22 cellular contexts compared by ENCODE assay signal in the genomic region with DNA sequence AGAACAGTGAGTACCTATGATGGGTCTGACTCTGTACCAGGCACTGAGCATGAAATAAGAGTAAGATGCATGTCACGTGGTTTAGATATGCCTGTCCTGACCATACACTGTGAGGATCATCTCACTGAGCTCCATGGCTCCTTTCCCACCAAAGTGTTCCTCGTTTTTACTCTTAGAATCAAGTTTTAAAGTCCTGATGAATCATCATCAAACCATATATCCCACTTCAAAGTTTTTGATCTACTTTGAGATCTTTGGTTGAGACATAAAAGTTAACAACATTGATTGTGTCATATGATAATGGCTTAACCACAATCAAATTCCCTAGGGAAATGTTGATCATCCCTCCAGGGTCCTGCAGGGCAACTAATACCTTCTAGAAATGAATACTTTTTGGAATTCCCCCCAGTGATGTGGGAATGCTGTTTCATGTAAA. TPM values are rescaled to one million over a fixed set of nuclear protein-coding genes. Genes with fewer than 3 reads are reported as not detected.
DNase-seq lines count a peak whose midpoint lies in the region; ATAC-seq, FAIRE-seq and TF ChIP-seq lines count a peak whose summit lies in the region.
"Had no signal": no experiment of that assay in that cellular context is flagged by ENCODE, and none has a peak within 500 bp of the region (broad histone marks: within the 10 kb centered on the region; RNA-seq: fewer than 3 reads in every experiment).

No MANE protein-coding gene starts in this region.

- no peak overlapping the region for H3K4me2 ChIP-seq in endothelial cell of umbilical vein (ENCODE audit: insufficient read depth, low read length)
- H3K4me2 ChIP-seq: smooth muscle cell had no signal

- dilution Hi-C loops in endothelial cell of umbilical vein (cut with MboI; ENCODE audit: extremely low pct_ligation_motif_present, low sequenced_read_pairs): no loop called here

- no peaks in the 10 kb centered on the region for H3K27me3 ChIP-seq in endothelial cell of umbilical vein (ENCODE audit: control insufficient read depth in 2 of 2, insufficient read depth in 2 of 2, low read length in 2 of 2)
- H3K27me3 ChIP-seq: upper lobe of right lung had no signal

- H3K27ac ChIP-seq in endothelial cell of umbilical vein (ENCODE audit: insufficient read depth, low read depth, low read length): no peak overlapping the region
- H3K27ac ChIP-seq: SK-N-MC had no signal

- H3K9ac ChIP-seq in endothelial cell of umbilical vein (replicated peaks; ENCODE audit: extremely low read depth, insufficient read depth, low read length): no peak overlapping the region
- H3K9ac ChIP-seq: parathyroid adenoma had no signal

- H3K4me1 ChIP-seq in endothelial cell of umbilical vein (ENCODE audit: control insufficient read depth, extremely low read depth, insufficient read depth, low read length): peaks cover 29% of the 10 kb centered on the region
- H3K4me1 ChIP-seq: parathyroid adenoma had no signal

- intact Hi-C loops in endothelial cell of umbilical vein (cut with micrococcal nuclease): loop anchor here (1.0 kb wide), 1 partner anchor 26 kb away; no protein-coding TSS in a partner anchor

- H3K36me3 Mint-ChIP-seq in activated naive CD4-positive, alpha-beta T cell treated with anti-CD3 and anti-CD28 coated beads, Interleukin-2, amount 50 U/mL, for 72 hours: no peaks in the 10 kb centered on the region
- H3K36me3 Mint-ChIP-seq: activated CD4-positive, alpha-beta memory T cell treated with anti-CD3 and anti-CD28 coated beads for 36 hours; brain had no signal

- BruUV-seq in endothelial cell of umbilical vein (replicated peaks; lab: Mats Ljungman, UMichigan): no TSS peak

- H4K20me1 ChIP-seq in endothelial cell of umbilical vein (replicated peaks; ENCODE audit: control insufficient read depth, extremely low read depth, insufficient read depth, low read length): no peaks in the 10 kb centered on the region

- H2AFZ ChIP-seq in endothelial cell of umbilical vein (ENCODE audit: low read depth, low read length): no peak overlapping the region
- H2AFZ ChIP-seq: parathyroid adenoma had no signal

- TF ChIP-seq POLR2A in NB4 (IDR thresholded peaks at IDR 0.05; ENCODE audit: extremely low read depth, insufficient read length) (no peak), endothelial cell of umbilical vein (IDR thresholded peaks at IDR 0.05; ENCODE audit: low read depth, low read length) (no peak)

- no peaks in the 10 kb centered on the region for H3K9me3 Mint-ChIP-seq in activated naive CD4-positive, alpha-beta T cell treated with anti-CD3 and anti-CD28 coated beads, Interleukin-2, amount 50 U/mL, for 72 hours
- H3K9me3 Mint-ChIP-seq: activated CD4-positive, alpha-beta memory T cell treated with anti-CD3 and anti-CD28 coated beads for 36 hours; dendritic cell treated with granulocyte-macrophage colony-stimulating factor and Interleukin-4, amounts not matched to agents 40 ng/mL and 50 ng/mL, for 4 days had no signal

- POLR2A ChIA-PET in endothelial cell of umbilical vein (lab: Charles Lee): no interaction called here

- H3K27ac Mint-ChIP-seq in activated naive CD4-positive, alpha-beta T cell treated with anti-CD3 and anti-CD28 coated beads, Interleukin-2, amount 50 U/mL, for 72 hours: peak overlapping the region in 1 of 2 donors; percentile 29
- H3K27ac Mint-ChIP-seq: activated CD4-positive, alpha-beta memory T cell treated with anti-CD3 and anti-CD28 coated beads for 36 hours; brain; dendritic cell treated with granulocyte-macrophage colony-stimulating factor and Interleukin-4, amounts not matched to agents 40 ng/mL and 50 ng/mL, for 4 days had no signal

- no peak for DNase-seq in activated naive CD4-positive, alpha-beta T cell treated with anti-CD3 and anti-CD28 coated beads, Interleukin-2, amount 50 U/mL, for 72 hours (ENCODE audit: low spot score in 2 of 2)
- no peak for DNase-seq in activated naive CD4-positive, alpha-beta T cell treated with anti-CD3 and anti-CD28 coated beads, Interleukin-2, amount 50 U/mL, for 16 hours
- DNase-seq in NB4 (ENCODE audit: low read depth) (peak; percentile 44), endothelial cell of umbilical vein (ENCODE audit: low read depth, low spot score) (peak; percentile 39), T-helper 1 cell (no peak), omental fat pad (ENCODE audit: low spot score) (no peak)
- no peak for DNase-seq in stimulated activated naive CD8-positive, alpha-beta T cell treated with anti-CD3 and anti-CD28 coated beads, Interleukin-15, Interleukin-2, amounts not matched to agents 100 U/mL and 50 U/mL, for 24 hours
- DNase-seq: ACHN; activated CD4-positive, alpha-beta memory T cell treated with anti-CD3 and anti-CD28 coated beads for 36 hours; activated effector memory CD4-positive, alpha-beta T cell treated with anti-CD3 and anti-CD28 coated beads, Interleukin-2, amount 50 U/mL, for 16 hours; GF-D8; hippocampal formation; NCI-H1417 treated with DMSO at 0.1 percent for 48 hours; NCI-H446 treated with DMSO at 0.1 percent for 48 hours; stimulated activated naive CD4-positive, alpha-beta T cell; upper lobe of right lung had no signal

- CTCF ChIA-PET in endothelial cell of umbilical vein (lab: Charles Lee): interaction anchor here (1.0 to 2.5 kb wide), 5 partner anchors 13 to 47 kb away, joined by 3 to 14 read pairs (median 4); partner anchors contain the start of gene ETS1

- no peaks in the 10 kb centered on the region for H3K79me2 ChIP-seq in endothelial cell of umbilical vein (ENCODE audit: control insufficient read depth, insufficient read depth, low read length)
- H3K79me2 ChIP-seq: parathyroid adenoma had no signal

- TF ChIP-seq CTCF in NB4 (IDR thresholded peaks at IDR 0.05; ENCODE audit: low read depth, low read length) (no peak), endothelial cell of umbilical vein (IDR thresholded peaks at IDR 0.05; ENCODE audit: extremely low read depth in 1 of 2, insufficient read depth in 1 of 2, low read depth in 1 of 2, low read length in 2 of 2) (no peak), omental fat pad (IDR thresholded peaks at IDR 0.05) (no peak)

- ATAC-seq in activated naive CD4-positive, alpha-beta T cell treated with anti-CD3 and anti-CD28 coated beads, Interleukin-2, amount 50 U/mL, for 72 hours: peak; percentile 92 to 96
- peak; percentile 83 for ATAC-seq in stimulated activated naive CD8-positive, alpha-beta T cell treated with anti-CD3 and anti-CD28 coated beads, Interleukin-15, Interleukin-2, amounts not matched to agents 100 U/mL and 50 U/mL, for 24 hours
- ATAC-seq in HG03135 (IDR thresholded peaks at IDR 0.05; ENCODE audit: unreplicated experiment) (no peak), omental fat pad (ENCODE audit: low FRiP score) (no peak)

- H3K4me3 ChIP-seq in NB4 (ENCODE audit: low read depth, low read length): no peak overlapping the region
- no peak overlapping the region for H3K4me3 ChIP-seq in endothelial cell of umbilical vein (replicated peaks in 1 of 3; ENCODE audit: insufficient read depth in 1 of 3, low read depth in 1 of 3, low read length in 3 of 3)
- H3K4me3 ChIP-seq: SK-N-MC, smooth muscle cell, upper lobe of right lung had no signal

- FAIRE-seq in endothelial cell of umbilical vein (lab: Jason Lieb, UNC): no peak

- no peaks in the 10 kb centered on the region for H3K36me3 ChIP-seq in endothelial cell of umbilical vein (ENCODE audit: control insufficient read depth in 2 of 2, extremely low read depth in 1 of 2, insufficient read depth in 2 of 2, low read length in 2 of 2)
- H3K36me3 ChIP-seq: upper lobe of right lung had no signal

- H3K9me3 ChIP-seq in endothelial cell of umbilical vein (replicated peaks; ENCODE audit: control insufficient read depth, insufficient read depth, low read length): no peaks in the 10 kb centered on the region
- H3K9me3 ChIP-seq: upper lobe of right lung had no signal

- H3K9me1 ChIP-seq in endothelial cell of umbilical vein (replicated peaks; ENCODE audit: control insufficient read depth, extremely low read depth, insufficient read depth, low read length): no peaks in the 10 kb centered on the region

TF ChIP-seq in endothelial cell of umbilical vein, 7 proteins besides CTCF, POLR2A, EP300 and RAD21:
- TF ChIP-seq GATA2 (IDR thresholded peaks at IDR 0.05; ENCODE audit: insufficient read depth, insufficient read length, low read depth, low read length) (no peak), POLR2AphosphoS5 (IDR thresholded peaks at IDR 0.05; ENCODE audit: insufficient read depth, low read depth, low read length) (no peak)

RNA-seq across cellular contexts. Expression of gene ETS1, which starts 12.8 kb away (rescaled TPM):
- 100 to 1,000 TPM; 176 to 461 TPM for total RNA-seq in activated naive CD4-positive, alpha-beta T cell treated with anti-CD3 and anti-CD28 coated beads, Interleukin-2, amount 50 U/mL, for 72 hours
- 108 and 115 TPM in 2 replicates for total RNA-seq in endothelial cell of umbilical vein
- 26.7 and 34.2 TPM in 2 replicates for polyA plus RNA-seq in endothelial cell of umbilical vein
- polyA plus RNA-seq in endothelial cell of umbilical vein (2011; cell fraction: cytosol; rRNA removed): 33.3 and 34.2 TPM in 2 replicates
- polyA plus RNA-seq in endothelial cell of umbilical vein (2011; cell fraction: nucleus; rRNA removed): 31.6 and 32.1 TPM in 2 replicates
- 57.6 and 58.6 TPM in 2 replicates for polyA plus RNA-seq in endothelial cell of umbilical vein (2012)
- polyA minus RNA-seq in endothelial cell of umbilical vein: 66.7 and 75.6 TPM in 2 replicates
- polyA minus RNA-seq in endothelial cell of umbilical vein (2011; cell fraction: cytosol; rRNA and poly(A)+ RNA removed): 3.8 TPM
- polyA minus RNA-seq in endothelial cell of umbilical vein (2011; cell fraction: nucleus; rRNA and poly(A)+ RNA removed): 73.3 and 89.4 TPM in 2 replicates
- total RNA-seq in omental fat pad: 100 to 1,000 TPM in 3 of 4 donors, 10 to 100 TPM in 1; 72.4 to 211 (median 165) TPM

Comparison
In these comparisons a context has a peak if more than half of its experiments do, and no peak if none do; other contexts are left out.
1. ATAC-seq: peak in activated naive CD4-positive, alpha-beta T cell treated with anti-CD3 and anti-CD28 coated beads, Interleukin-2, amount 50 U/mL, for 72 hours (2 of 2) and stimulated activated naive CD8-positive, alpha-beta T cell treated with anti-CD3 and anti-CD28 coated beads, Interleukin-15, Interleukin-2, amounts not matched to agents 100 U/mL and 50 U/mL, for 24 hours (single experiment); none in HG03135 (single experiment) and omental fat pad (single experiment).
2. DNase-seq: peak in NB4 (single experiment) and endothelial cell of umbilical vein (single experiment); none in activated naive CD4-positive, alpha-beta T cell treated with anti-CD3 and anti-CD28 coated beads, Interleukin-2, amount 50 U/mL, for 72 hours (0 of 2), activated naive CD4-positive, alpha-beta T cell treated with anti-CD3 and anti-CD28 coated beads, Interleukin-2, amount 50 U/mL, for 16 hours (single experiment), stimulated activated naive CD8-positive, alpha-beta T cell treated with anti-CD3 and anti-CD28 coated beads, Interleukin-15, Interleukin-2, amounts not matched to agents 100 U/mL and 50 U/mL, for 24 hours (single experiment), T-helper 1 cell (0 of 5) and omental fat pad (single experiment).